In genomic region chr20:62794007-62794724, GRCh38 we compare ENCODE assay signal across 1 cellular context.
TF ChIP-seq lines count a peak whose summit lies in the region.

No MANE protein-coding gene starts in this region.

TF ChIP-seq in HepG2, 621 proteins besides CTCF, POLR2A, EP300 and RAD21 (continued from another document and continues in another):
- TF ChIP-seq ZNF280B (CRISPR knock-in tag; IDR thresholded peaks at IDR 0.05; ENCODE audit: borderline replicate concordance): peak; percentile 21
- no peak for TF ChIP-seq ARID3A (IDR thresholded peaks at IDR 0.05; ENCODE audit: low read depth, low read length)
- peak; percentile 81; the same call in 1 of the 2 replicates for TF ChIP-seq ZNF124 (CRISPR knock-in tag; IDR thresholded peaks at IDR 0.05)
- TF ChIP-seq ZNF660 (CRISPR knock-in tag; IDR thresholded peaks at IDR 0.05; ENCODE audit: borderline replicate concordance, low read depth): no peak
- TF ChIP-seq ZNF232 (CRISPR knock-in tag; IDR thresholded peaks at IDR 0.05; ENCODE audit: borderline replicate concordance): no peak; the same call in 1 of the 2 replicates
- TF ChIP-seq CSRNP1 (CRISPR knock-in tag; IDR thresholded peaks at IDR 0.05): peak; percentile 91
- no peak for TF ChIP-seq ZNF432 (CRISPR knock-in tag; IDR thresholded peaks at IDR 0.05; ENCODE audit: borderline replicate concordance)
- peak; percentile 31; the same call in 1 of the 2 replicates for TF ChIP-seq KLF15 (CRISPR knock-in tag; IDR thresholded peaks at IDR 0.05; ENCODE audit: borderline replicate concordance)
- no peak for TF ChIP-seq MATR3 (CRISPR knock-in tag; IDR thresholded peaks at IDR 0.05)
- TF ChIP-seq ZNF205 (CRISPR knock-in tag; IDR thresholded peaks at IDR 0.05): peak; percentile 44; the same call in 1 of the 2 replicates
- 0 out of 2 replicates have a peak, but pooled peaks have one; percentile 36 for TF ChIP-seq ZNF678 (CRISPR knock-in tag; IDR thresholded peaks at IDR 0.05)
- peak; percentile 60; the same call in 1 of the 2 replicates for TF ChIP-seq MYC (CRISPR knock-in tag; IDR thresholded peaks at IDR 0.05; ENCODE audit: borderline replicate concordance)
- no peak; the same call in 1 of the 2 replicates for TF ChIP-seq ZBTB37 (CRISPR knock-in tag; IDR thresholded peaks at IDR 0.05)
- peak; percentile 79; the same call in 1 of the 2 replicates for TF ChIP-seq DZIP1 (CRISPR knock-in tag; IDR thresholded peaks at IDR 0.05)
- TF ChIP-seq ZNF17 (CRISPR knock-in tag; IDR thresholded peaks at IDR 0.05): no peak
- TF ChIP-seq ZNF749 (CRISPR knock-in tag; IDR thresholded peaks at IDR 0.05; ENCODE audit: borderline replicate concordance): no peak; the same call in 1 of the 2 replicates
- TF ChIP-seq ELF1 (CRISPR knock-in tag; IDR thresholded peaks at IDR 0.05): peak; percentile 96
- TF ChIP-seq ZNF615 (CRISPR knock-in tag; IDR thresholded peaks at IDR 0.05; ENCODE audit: borderline replicate concordance): no peak
- TF ChIP-seq ZNF883 (CRISPR knock-in tag; IDR thresholded peaks at IDR 0.05; ENCODE audit: not compliant biosample characterization): no peak
- TF ChIP-seq POLR2AphosphoS2 (IDR thresholded peaks at IDR 0.05; ENCODE audit: low read depth, low read length): no peak
- TF ChIP-seq RXRB (CRISPR knock-in tag; IDR thresholded peaks at IDR 0.05; ENCODE audit: borderline replicate concordance): no peak
- no peak for TF ChIP-seq ATF5 (CRISPR knock-in tag; IDR thresholded peaks at IDR 0.05; ENCODE audit: low read depth)
- TF ChIP-seq PAWR (CRISPR knock-in tag; IDR thresholded peaks at IDR 0.05; ENCODE audit: borderline replicate concordance): no peak
- no peak for TF ChIP-seq ZFP62 (CRISPR knock-in tag; IDR thresholded peaks at IDR 0.05)
- peak; percentile 66; the same call in 1 of the 2 replicates for TF ChIP-seq NR2C2 (CRISPR knock-in tag; IDR thresholded peaks at IDR 0.05; ENCODE audit: borderline replicate concordance)
- no peak for TF ChIP-seq ZFYVE20 (CRISPR knock-in tag; IDR thresholded peaks at IDR 0.05; ENCODE audit: borderline replicate concordance, low read depth)
- TF ChIP-seq HNRNPL (IDR thresholded peaks at IDR 0.05; ENCODE audit: low read depth, low read length): peak; percentile 96
- TF ChIP-seq TRIM24 (CRISPR knock-in tag; IDR thresholded peaks at IDR 0.05): no peak
- no peak for TF ChIP-seq ZNF530 (CRISPR knock-in tag; IDR thresholded peaks at IDR 0.05; ENCODE audit: low read depth)
- TF ChIP-seq ZNF629 (CRISPR knock-in tag; conservative IDR thresholded peaks at IDR 0.05): peak; percentile 97
- no peak for TF ChIP-seq ZNF780A (CRISPR knock-in tag; IDR thresholded peaks at IDR 0.05)
- TF ChIP-seq ZNF770 (CRISPR knock-in tag; IDR thresholded peaks at IDR 0.05): no peak
- TF ChIP-seq FOXK2 (IDR thresholded peaks at IDR 0.05): no peak
- peak; percentile 13 for TF ChIP-seq CBX1 (IDR thresholded peaks at IDR 0.05; ENCODE audit: low read depth)
- TF ChIP-seq ZNF557 (CRISPR knock-in tag; IDR thresholded peaks at IDR 0.05): peak; percentile 18; the same call in 1 of the 2 replicates
- no peak for TF ChIP-seq ZNF558 (CRISPR knock-in tag; IDR thresholded peaks at IDR 0.05; ENCODE audit: borderline replicate concordance)
- TF ChIP-seq ZKSCAN5 (CRISPR knock-in tag; IDR thresholded peaks at IDR 0.05): no peak
- TF ChIP-seq PHF8 (CRISPR knock-in tag; IDR thresholded peaks at IDR 0.05): peak; percentile 76
- TF ChIP-seq ZNF597 (CRISPR knock-in tag; IDR thresholded peaks at IDR 0.05): no peak
- TF ChIP-seq ZMAT3 (CRISPR knock-in tag; conservative IDR thresholded peaks at IDR 0.05): peak; percentile 49; the same call in 1 of the 2 replicates
- no peak for TF ChIP-seq MAFK (conservative IDR thresholded peaks at IDR 0.05 in 1 of 2, IDR thresholded peaks at IDR 0.05 in 1 of 2; ENCODE audit: low read length in 2 of 2)
- no peak for TF ChIP-seq HNRNPH1 (optimal IDR thresholded peaks at IDR 0.05; ENCODE audit: low read depth, low read length)
- peak; percentile 89; the same call in 1 of the 2 replicates for TF ChIP-seq ZBED4 (CRISPR knock-in tag; IDR thresholded peaks at IDR 0.05; ENCODE audit: borderline replicate concordance)
- peak; percentile 60 for TF ChIP-seq SNAPC2 (CRISPR knock-in tag; IDR thresholded peaks at IDR 0.05)
- TF ChIP-seq HNF1B (CRISPR knock-in tag; IDR thresholded peaks at IDR 0.05): peak; percentile 73
- TF ChIP-seq ZNF792 (CRISPR knock-in tag; IDR thresholded peaks at IDR 0.05): peak; percentile 58
